In the genomic region with DNA sequence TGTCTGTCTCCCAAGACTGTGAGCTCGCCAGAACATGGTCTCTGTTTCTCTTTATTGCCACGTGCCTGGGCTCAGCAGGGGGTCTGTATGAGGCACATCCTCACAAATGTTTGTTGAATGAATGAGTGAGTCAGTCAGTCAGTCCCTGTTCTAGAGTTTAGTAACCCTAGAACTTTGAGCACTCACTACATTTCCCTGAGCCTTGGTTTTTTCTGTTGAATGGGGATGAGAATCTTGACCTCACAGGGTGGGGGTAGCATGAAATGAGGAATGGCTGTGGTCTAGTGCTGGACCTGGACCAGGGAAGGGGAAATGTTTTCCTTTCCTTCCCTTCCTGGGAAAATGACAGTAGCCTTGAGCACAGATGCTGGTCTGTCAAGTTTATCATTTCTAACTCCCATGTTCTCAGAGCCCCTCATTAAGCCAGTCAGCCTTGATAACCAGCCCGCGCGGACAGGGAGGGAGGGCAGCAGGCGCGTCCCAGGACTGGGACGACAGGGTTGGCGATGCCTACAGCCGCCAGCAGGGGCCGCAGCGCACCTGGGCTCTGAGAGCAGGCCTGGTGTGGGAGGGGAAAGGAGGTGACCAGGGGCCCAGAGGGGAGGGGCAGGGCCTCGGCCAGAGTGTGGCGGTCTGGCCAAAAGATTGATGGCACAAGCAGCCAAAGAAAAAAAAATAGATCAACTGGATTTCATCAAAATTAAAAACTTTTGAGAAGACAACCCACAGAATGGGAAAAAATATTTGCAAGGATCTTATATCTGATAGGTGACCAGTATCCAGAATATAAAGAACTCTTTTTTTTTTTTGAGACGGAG, we compare ENCODE assay signal across 8 cellular contexts. TPM values are rescaled to one million over a fixed set of nuclear protein-coding genes. Genes with fewer than 3 reads are reported as not detected.
DNase-seq lines count a peak whose midpoint lies in the region; ATAC-seq and TF ChIP-seq lines count a peak whose summit lies in the region.

No MANE protein-coding gene starts in this region.

- CTCF ChIA-PET in CD4-positive, alpha-beta T cell (lab: Charles Lee), result interaction anchor here (1.6 kb wide), 1 partner anchor 143 kb away, joined by 3 read pairs; no protein-coding TSS in a partner anchor
- CTCF ChIA-PET in naive thymus-derived CD4-positive, alpha-beta T cell (lab: Charles Lee), result interaction anchor here (0.6 to 0.9 kb wide), 2 partner anchors 143 to 797 kb away, joined by 3 to 5 read pairs; no protein-coding TSS in a partner anchor

- peak; percentile 41 to 75 (median 57) for DNase-seq in CD4-positive, alpha-beta T cell
- DNase-seq in activated T-cell treated with anti-CD3 and anti-CD28 coated beads for 4 hours (peak; percentile 54), epithelial cell of proximal tubule (ENCODE audit: low read depth) (peak; percentile 9)
- DNase-seq in naive thymus-derived CD4-positive, alpha-beta T cell, result peak; percentile 35 to 82 (median 52)
- peak; percentile 53 to 65 for DNase-seq in stimulated activated CD8-positive, alpha-beta memory T cell treated with anti-CD3 and anti-CD28 coated beads, Interleukin-7, amount 100 ng/mL, for 48 hours (ENCODE audit: extremely low read depth in 1 of 2, low read depth in 1 of 2)

- peaks cover 14% of the 10 kb centered on the region for H3K4me1 Mint-ChIP-seq in CD4-positive, alpha-beta T cell (ENCODE audit: low read depth)
- peaks cover 0 to 24% (median 8%) of the 10 kb centered on the region in 7 donors for H3K4me1 Mint-ChIP-seq in naive thymus-derived CD4-positive, alpha-beta T cell

- no peaks in the 10 kb centered on the region for H3F3A ChIP-seq in OCI-LY1 (ENCODE audit: insufficient read depth, low read length)

- H2AFZ ChIP-seq in OCI-LY1 (ENCODE audit: low read length), result no peak overlapping the region

- H3K9me2 ChIP-seq in OCI-LY1 (ENCODE audit: low read depth, low read length), result no peaks in the 10 kb centered on the region

- H3K4me3 Mint-ChIP-seq in CD4-positive, alpha-beta T cell, result no peak overlapping the region
- H3K4me3 Mint-ChIP-seq in naive thymus-derived CD4-positive, alpha-beta T cell, result peak overlapping the region in 1 of 10 donors; percentile 16

- peaks cover 10% of the 10 kb centered on the region for H3K4me1 ChIP-seq in OCI-LY1 (ENCODE audit: insufficient read depth, low read length, severe bottlenecking)
- peaks cover 0 to 5% of the 10 kb centered on the region in 2 donors for H3K4me1 ChIP-seq in naive thymus-derived CD4-positive, alpha-beta T cell (ENCODE audit: control insufficient read depth in 2 of 2, insufficient read depth in 2 of 2, low read length in 2 of 2)

- no peaks in the 10 kb centered on the region for H3K36me3 ChIP-seq in OCI-LY1 (ENCODE audit: insufficient read depth, low read length)
- H3K36me3 ChIP-seq in naive thymus-derived CD4-positive, alpha-beta T cell (ENCODE audit: control insufficient read depth in 2 of 3, insufficient read depth in 3 of 3, low read length in 3 of 3), result no peaks in the 10 kb centered on the region

- H3K27me3 Mint-ChIP-seq in CD4-positive, alpha-beta T cell, result no peaks in the 10 kb centered on the region
- H3K27me3 Mint-ChIP-seq in naive thymus-derived CD4-positive, alpha-beta T cell, result no peaks in the 10 kb centered on the region

- H3K27me3 ChIP-seq in CD4-positive, alpha-beta T cell (ENCODE audit: control insufficient read depth, insufficient read depth, low read length), result no peaks in the 10 kb centered on the region
- no peaks in the 10 kb centered on the region for H3K27me3 ChIP-seq in OCI-LY1 (ENCODE audit: insufficient read depth, low read length)
- no peaks in the 10 kb centered on the region for H3K27me3 ChIP-seq in naive thymus-derived CD4-positive, alpha-beta T cell (ENCODE audit: control insufficient read depth in 2 of 2, insufficient read depth in 2 of 2, low read length in 2 of 2)

- H3K27ac ChIP-seq in CD4-positive, alpha-beta T cell (ENCODE audit: low read depth, low read length), result no peak overlapping the region
- H3K27ac ChIP-seq in OCI-LY1 (ENCODE audit: low read depth, low read length, poor library complexity, severe bottlenecking), result no peak overlapping the region
- no peak overlapping the region for H3K27ac ChIP-seq in naive thymus-derived CD4-positive, alpha-beta T cell (ENCODE audit: low read depth, low read length)

- no peaks in the 10 kb centered on the region for H3K9me3 Mint-ChIP-seq in CD4-positive, alpha-beta T cell
- no peaks in the 10 kb centered on the region for H3K9me3 Mint-ChIP-seq in naive thymus-derived CD4-positive, alpha-beta T cell

- H3K36me3 Mint-ChIP-seq in CD4-positive, alpha-beta T cell (ENCODE audit: low read depth), result no peaks in the 10 kb centered on the region
- no peaks in the 10 kb centered on the region for H3K36me3 Mint-ChIP-seq in naive thymus-derived CD4-positive, alpha-beta T cell

- H3K79me2 ChIP-seq in OCI-LY1 (ENCODE audit: insufficient read depth, low read length), result no peaks in the 10 kb centered on the region

- POLR2A ChIA-PET in CD4-positive, alpha-beta T cell (lab: Charles Lee), result no interaction called here
- POLR2A ChIA-PET in naive thymus-derived CD4-positive, alpha-beta T cell (lab: Charles Lee), result interaction anchor here (0.6 kb wide), 1 partner anchor 17 kb away, joined by 3 read pairs; no protein-coding TSS in a partner anchor

- H3K9me3 ChIP-seq in CD4-positive, alpha-beta T cell (ENCODE audit: control insufficient read depth, low read length), result no peaks in the 10 kb centered on the region
- no peaks in the 10 kb centered on the region for H3K9me3 ChIP-seq in OCI-LY1 (ENCODE audit: low read length)
- H3K9me3 ChIP-seq in naive thymus-derived CD4-positive, alpha-beta T cell (ENCODE audit: control insufficient read depth in 2 of 3, low read length in 3 of 3), result no peaks in the 10 kb centered on the region

- H3K4me3 ChIP-seq in OCI-LY1 (ENCODE audit: low read depth, low read length, poor library complexity, severe bottlenecking) (no peak overlapping the region), epithelial cell of proximal tubule (ENCODE audit: low read depth, low read length) (no peak overlapping the region)
- H3K4me3 ChIP-seq in naive thymus-derived CD4-positive, alpha-beta T cell (ENCODE audit: low read length), result no peak overlapping the region

- no peaks in the 10 kb centered on the region for H4K20me1 ChIP-seq in OCI-LY1 (ENCODE audit: insufficient read depth, low read length)

- intact Hi-C loops in CD4-positive, alpha-beta T cell (cut with DNase I, micrococcal nuclease), result loop anchor here (1.0 to 10.0 kb wide), 5 partner anchors 142 to 803 kb away; no protein-coding TSS in a partner anchor
- intact Hi-C loops in naive thymus-derived CD4-positive, alpha-beta T cell (cut with micrococcal nuclease), result loop anchor here (1.0 to 5.0 kb wide), 4 partner anchors 51 to 802 kb away; no protein-coding TSS in a partner anchor

- H3K9ac ChIP-seq in OCI-LY1 (ENCODE audit: low read length), result peak overlapping the region; percentile 4; the same call in 1 of the 2 replicates

- no peak overlapping the region for H3K27ac Mint-ChIP-seq in CD4-positive, alpha-beta T cell
- peak overlapping the region in 3 of 9 donors; percentile 40 to 72 (median 43) for H3K27ac Mint-ChIP-seq in naive thymus-derived CD4-positive, alpha-beta T cell

- peak; percentile 96 for TF ChIP-seq CTCF in CD4-positive, alpha-beta T cell (IDR thresholded peaks at IDR 0.05)
- peak; percentile 99 for TF ChIP-seq CTCF in OCI-LY1 (IDR thresholded peaks at IDR 0.05; ENCODE audit: low read length)
- peak; percentile 98 for TF ChIP-seq CTCF in epithelial cell of proximal tubule (conservative IDR thresholded peaks at IDR 0.05; ENCODE audit: low read depth, low read length)

- peak; percentile 89 for ATAC-seq in CD4-positive, alpha-beta T cell (ENCODE audit: poor library complexity)
- ATAC-seq in GM19351 (IDR thresholded peaks at IDR 0.05; ENCODE audit: unreplicated experiment) (peak; percentile 83), HG03521 (IDR thresholded peaks at IDR 0.05; ENCODE audit: unreplicated experiment) (peak; percentile 81)
- peak; percentile 95 for ATAC-seq in naive thymus-derived CD4-positive, alpha-beta T cell

- 0 out of 2 replicates have a peak overlapping the region, but pooled peaks have one; percentile 7 for H3K4me2 ChIP-seq in OCI-LY1 (ENCODE audit: low read length)

RNA-seq across cellular contexts. Expression of a gene that starts 24.1 kb away (rescaled TPM):
- total RNA-seq in CD4-positive, alpha-beta T cell, result under 1 TPM; 0.19 to 0.22 TPM
- total RNA-seq in epithelial cell of proximal tubule, result 0.29 and 1.0 TPM in 2 replicates
- under 1 TPM in 4 of 5 experiments, not detected in 1; 0.32 to 0.83 (median 0.46) TPM for total RNA-seq in naive thymus-derived CD4-positive, alpha-beta T cell
- not detected for polyA plus RNA-seq in naive thymus-derived CD4-positive, alpha-beta T cell

RNA-seq across cellular contexts. Expression of a gene that starts 25.8 kb away (rescaled TPM):
- 10 to 100 TPM; 87.8 to 87.9 TPM for total RNA-seq in CD4-positive, alpha-beta T cell
- total RNA-seq in epithelial cell of proximal tubule, result 58.9 and 59.0 TPM in 2 replicates
- 100 to 1,000 TPM in 2 of 5 experiments, 10 to 100 TPM in 3; 30.7 to 163 (median 64.7) TPM for total RNA-seq in naive thymus-derived CD4-positive, alpha-beta T cell
- polyA plus RNA-seq in naive thymus-derived CD4-positive, alpha-beta T cell, result 100 to 1,000 TPM; 113 to 133 TPM

Comparison
In these comparisons a context has a peak if more than half of its experiments do, and no peak if none do; other contexts are left out.
1. DNase-seq: peak in every context shown above with its lines; median percentile 59 in stimulated activated CD8-positive, alpha-beta memory T cell treated with anti-CD3 and anti-CD28 coated beads, Interleukin-7, amount 100 ng/mL, for 48 hours; 57 in CD4-positive, alpha-beta T cell; 54 in activated T-cell treated with anti-CD3 and anti-CD28 coated beads for 4 hours; 52 in naive thymus-derived CD4-positive, alpha-beta T cell; 9 in epithelial cell of proximal tubule.